In the genomic region with DNA sequence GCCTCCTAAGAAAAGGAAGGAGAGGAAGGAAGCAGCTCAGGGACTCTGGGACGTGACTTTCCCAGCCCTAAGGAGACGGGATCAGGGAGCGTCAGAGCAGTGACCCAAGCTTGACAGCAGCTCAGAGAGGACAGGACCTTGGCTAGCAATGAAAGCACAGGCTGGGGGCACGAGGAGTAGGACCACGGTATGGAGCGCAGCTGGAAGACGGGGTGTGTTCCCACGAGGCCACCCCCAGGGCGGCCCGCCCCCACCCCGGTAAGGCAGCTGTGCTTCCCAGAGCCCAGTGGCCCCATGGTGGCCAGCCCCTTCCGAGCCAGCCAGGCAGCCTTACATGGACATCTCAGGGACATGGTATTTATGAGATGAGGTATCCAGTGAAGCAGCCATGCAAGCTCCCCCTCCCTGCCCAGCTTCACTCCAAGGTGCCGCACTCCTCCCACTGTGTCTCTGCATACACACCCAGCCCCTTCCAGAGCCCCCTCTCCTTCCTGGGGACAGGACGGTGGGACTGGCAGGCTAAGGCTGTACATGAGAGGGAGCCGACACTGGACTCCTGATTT, we compare ENCODE assay signal across 15 cellular contexts. TPM values are rescaled to one million over a fixed set of nuclear protein-coding genes. Genes with fewer than 3 reads are reported as not detected.
DNase-seq lines count a peak whose midpoint lies in the region; ATAC-seq and TF ChIP-seq lines count a peak whose summit lies in the region.
"Had no signal": no experiment of that assay in that cellular context is flagged by ENCODE, and none has a peak within 500 bp of the region (broad histone marks: within the 10 kb centered on the region; RNA-seq: fewer than 3 reads in every experiment).

No MANE protein-coding gene starts in this region.

- H3K27me3 ChIP-seq in colonic mucosa (no peaks in the 10 kb centered on the region), right atrium auricular region (no peaks in the 10 kb centered on the region), ovary (no peaks in the 10 kb centered on the region), upper lobe of left lung (no peaks in the 10 kb centered on the region)

- WGBS in ovary, 3 donors = 41 to 48% (median 45%) methylated on average over 15 of the region's 15 CpGs
- 85 to 86% methylated on average over 14 of the region's 15 CpGs for WGBS in upper lobe of left lung, 2 donors
- 79 to 80% methylated on average over 12 to 15 of the region's 15 CpGs for WGBS in lower leg skin, 2 donors

- H3K9me3 ChIP-seq in colonic mucosa (no peaks in the 10 kb centered on the region), right atrium auricular region (no peaks in the 10 kb centered on the region), ovary (no peaks in the 10 kb centered on the region), upper lobe of left lung (no peaks in the 10 kb centered on the region)

- H3K4me1 ChIP-seq in colonic mucosa = no peaks in the 10 kb centered on the region
- H3K4me1 ChIP-seq in right atrium auricular region = peaks cover 0 to 80% of the 10 kb centered on the region in 2 donors
- peaks cover 64% of the 10 kb centered on the region for H3K4me1 ChIP-seq in ovary (ENCODE audit: insufficient read depth)
- peaks cover 36 to 44% (median 39%) of the 10 kb centered on the region in 4 donors for H3K4me1 ChIP-seq in upper lobe of left lung

- TF ChIP-seq CTCF in colonic mucosa (IDR thresholded peaks at IDR 0.05) = no peak
- TF ChIP-seq CTCF in right atrium auricular region (IDR thresholded peaks at IDR 0.05) = no peak
- no peak for TF ChIP-seq CTCF in ovary (IDR thresholded peaks at IDR 0.05)
- TF ChIP-seq CTCF in upper lobe of left lung (IDR thresholded peaks at IDR 0.05) = no peak
- no peak for TF ChIP-seq CTCF in lower leg skin (IDR thresholded peaks at IDR 0.05)

- no peaks in the 10 kb centered on the region for H3K36me3 ChIP-seq in colonic mucosa
- H3K36me3 ChIP-seq in right atrium auricular region = no peaks in the 10 kb centered on the region
- H3K36me3 ChIP-seq in ovary = no peaks in the 10 kb centered on the region
- no peaks in the 10 kb centered on the region for H3K36me3 ChIP-seq in upper lobe of left lung

- peak overlapping the region; percentile 40 for H3K27ac ChIP-seq in colonic mucosa
- H3K27ac ChIP-seq in right atrium auricular region = peak overlapping the region; percentile 74 to 87
- peak overlapping the region in 1 of 2 donors; percentile 64 for H3K27ac ChIP-seq in ovary
- H3K27ac ChIP-seq in upper lobe of left lung = peak overlapping the region in 3 of 4 donors; percentile 17 to 73 (median 58)
- H3K27ac ChIP-seq: C4-2B had no signal

- H3K9ac ChIP-seq in colonic mucosa (ENCODE audit: low read depth in 2 of 2, low read length in 2 of 2) = no peak overlapping the region

- ATAC-seq in upper lobe of left lung (ENCODE audit: low FRiP score in 2 of 2) = no peak
- ATAC-seq: GM12878; SK-N-SH treated with all-trans-retinoic acid at 6 μM for 48 hours; stimulated activated naive CD8-positive, alpha-beta T cell treated with anti-CD3 and anti-CD28 coated beads, Interleukin-15, amount 100 ng/mL, for 72 hours had no signal

- H3K4me3 ChIP-seq in colonic mucosa (no peak overlapping the region), right atrium auricular region (peak overlapping the region in 1 of 2 donors; percentile 5), ovary (no peak overlapping the region), upper lobe of left lung (no peak overlapping the region), lower leg skin (ENCODE audit: low read depth, poor library complexity, severe bottlenecking) (no peak overlapping the region)
- H3K4me3 ChIP-seq: GM12878 had no signal

- TF ChIP-seq POLR2A in ovary (IDR thresholded peaks at IDR 0.05) = no peak
- no peak for TF ChIP-seq POLR2A in upper lobe of left lung (IDR thresholded peaks at IDR 0.05)
- no peak for TF ChIP-seq POLR2A in lower leg skin (IDR thresholded peaks at IDR 0.05)

- intact Hi-C loops in colonic mucosa (cut with DNase I) (no loop called here), ovary (cut with DNase I) (no loop called here), lower leg skin (cut with DNase I; ENCODE audit: low total_unique reads) (no loop called here)

- no peak for TF ChIP-seq EP300 in ovary (IDR thresholded peaks at IDR 0.05)
- TF ChIP-seq EP300 in upper lobe of left lung (IDR thresholded peaks at IDR 0.05) = no peak

- DNase-seq in colonic mucosa (no peak), right atrium auricular region (ENCODE audit: low spot score) (no peak), ovary (peak in 4 of 5 donors; percentile 36 to 60 (median 39)), upper lobe of left lung (peak in 1 of 2 donors; percentile 75), NCI-H2196 (lab: John Stamatoyannopoulos, UW; ENCODE audit: unreplicated experiment) (no peak), lower leg skin (ENCODE audit: low spot score in 2 of 2) (no peak)
- no peak for DNase-seq in central memory CD4-positive, alpha-beta T cell
- DNase-seq: EL; NCI-H1417 treated with DMSO at 0.1 percent for 48 hours; NCI-H226; small intestine; stimulated activated naive CD8-positive, alpha-beta T cell treated with anti-CD3 and anti-CD28 coated beads, Interleukin-15, amount 100 ng/mL, for 72 hours had no signal

RNA-seq across cellular contexts. Expression of a gene that starts 45.8 kb away (rescaled TPM):
- total RNA-seq in colonic mucosa (100 to 1,000 TPM in 1 of 2 donors, 10 to 100 TPM in 1; 20.6 to 164 TPM), right atrium auricular region (100 to 1,000 TPM; 393 to 720 TPM), ovary (100 to 1,000 TPM; 141 to 568 (median 366) TPM), upper lobe of left lung (1,000 to 10,000 TPM in 1 of 6 donors, 100 to 1,000 TPM in 5; 325 to 1,095 (median 550) TPM), lower leg skin (100 to 1,000 TPM in 2 of 4 donors, 10 to 100 TPM in 2; 57.7 to 120 (median 95.7) TPM)
- 100 to 1,000 TPM; 140 to 278 TPM for polyA plus RNA-seq in ovary

Comparison
In these comparisons a context has a peak if more than half of its experiments do, and no peak if none do; other contexts are left out.
1. DNase-seq: peak in ovary (4 of 5); none in colonic mucosa (single experiment), right atrium auricular region (single experiment), NCI-H2196 (single experiment), central memory CD4-positive, alpha-beta T cell (single experiment) and lower leg skin (0 of 2).